1 cellular context compared by ENCODE assay signal in the genomic region with DNA sequence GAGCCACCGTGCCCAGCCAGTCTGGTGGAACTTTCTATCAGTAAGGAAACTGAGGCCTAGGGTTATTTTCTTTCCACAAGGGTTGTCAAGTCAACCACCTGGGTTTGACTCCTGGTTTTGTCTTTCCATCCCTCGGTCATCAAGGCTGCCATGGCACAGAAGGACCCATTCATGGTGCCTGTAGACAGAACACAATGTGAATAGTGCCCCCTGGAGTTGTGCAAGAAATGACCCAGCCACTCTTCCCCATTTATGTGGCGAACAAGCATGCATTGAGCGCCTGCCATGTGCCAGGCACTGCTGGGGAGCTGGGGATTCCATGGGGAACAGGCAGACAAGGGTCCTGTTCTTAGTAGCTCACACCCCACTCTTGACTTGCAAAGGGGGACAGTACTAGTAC.
TF ChIP-seq lines count a peak whose summit lies in the region.

No MANE protein-coding gene starts in this region.

TF ChIP-seq in K562, 482 proteins besides CTCF, POLR2A, EP300 and RAD21:
- peak; percentile 62; the same call in 1 of the 2 replicates for TF ChIP-seq ADNP (tag; IDR thresholded peaks at IDR 0.05)
- TF ChIP-seq, protein P1, sequence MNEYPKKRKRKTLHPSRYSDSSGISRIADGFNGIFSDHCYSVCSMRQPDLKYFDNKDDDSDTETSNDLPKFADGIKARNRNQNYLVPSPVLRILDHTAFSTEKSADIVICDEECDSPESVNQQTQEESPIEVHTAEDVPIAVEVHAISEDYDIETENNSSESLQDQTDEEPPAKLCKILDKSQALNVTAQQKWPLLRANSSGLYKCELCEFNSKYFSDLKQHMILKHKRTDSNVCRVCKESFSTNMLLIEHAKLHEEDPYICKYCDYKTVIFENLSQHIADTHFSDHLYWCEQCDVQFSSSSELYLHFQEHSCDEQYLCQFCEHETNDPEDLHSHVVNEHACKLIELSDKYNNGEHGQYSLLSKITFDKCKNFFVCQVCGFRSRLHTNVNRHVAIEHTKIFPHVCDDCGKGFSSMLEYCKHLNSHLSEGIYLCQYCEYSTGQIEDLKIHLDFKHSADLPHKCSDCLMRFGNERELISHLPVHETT (CRISPR knock-in tag; conservative IDR thresholded peaks at IDR 0.05 in 1 of 2, IDR thresholded peaks at IDR 0.05 in 1 of 2), result no peak
- peak; percentile 80; the same call in 1 of the 2 replicates for TF ChIP-seq CBX1 (IDR thresholded peaks at IDR 0.05; ENCODE audit: low read depth)
- TF ChIP-seq DACH1 (IDR thresholded peaks at IDR 0.05; ENCODE audit: partially characterized antibody), result no peak
- 0 out of 2 replicates have a peak, but pooled peaks have one; percentile 32 for TF ChIP-seq E2F5 (CRISPR knock-in tag; IDR thresholded peaks at IDR 0.05)
- peak; percentile 55 for TF ChIP-seq CHD4 (IDR thresholded peaks at IDR 0.05; ENCODE audit: insufficient read depth, insufficient replicate concordance, low read depth, low read length, poor library complexity, severe bottlenecking)
- 0 out of 2 replicates have a peak, but pooled peaks have one; percentile 24 for TF ChIP-seq MAX (CRISPR knock-in tag; IDR thresholded peaks at IDR 0.05)
